ENCODE assay signal across 10 cellular contexts in the genomic region with DNA sequence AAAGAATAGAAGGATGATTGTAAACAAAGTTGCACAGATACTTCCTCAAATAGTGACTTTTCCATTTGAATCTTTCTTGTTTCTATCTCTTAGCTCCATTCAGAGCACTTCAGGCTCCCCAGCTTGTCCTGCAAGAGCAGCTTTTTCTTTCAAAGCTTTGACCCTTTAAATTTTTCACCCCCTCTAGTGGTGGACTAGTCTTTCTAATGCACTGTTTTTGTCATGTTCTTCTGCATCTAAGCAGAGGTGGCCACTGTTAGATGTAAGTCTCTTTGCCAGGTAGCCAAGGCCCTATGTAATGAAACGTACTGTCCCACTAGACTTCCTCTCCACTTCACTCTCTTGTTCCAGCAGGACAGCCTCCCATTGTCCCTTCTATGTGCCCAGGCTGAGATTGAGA.
DNase-seq lines count a peak whose midpoint lies in the region; ATAC-seq and TF ChIP-seq lines count a peak whose summit lies in the region.
"Had no signal": no experiment of that assay in that cellular context is flagged by ENCODE, and none has a peak within 500 bp of the region (broad histone marks: within the 10 kb centered on the region; RNA-seq: fewer than 3 reads in every experiment).

No MANE protein-coding gene starts in this region.

- H3K27ac ChIP-seq in tibial artery, result no peak overlapping the region
- H3K27ac ChIP-seq: SJCRH30 had no signal

- intact Hi-C loops in activated CD4-positive, alpha-beta T cell treated with anti-CD3 and anti-CD28 coated beads, Interleukin-2, amount 10 ng/mL, durations not matched to agents 24 days and 14 days (cut with micrococcal nuclease), result no loop called here
- intact Hi-C loops in tibial artery (cut with DNase I; ENCODE audit: low total_unique reads), result no loop called here

- peak; percentile 62 for DNase-seq in activated CD4-positive, alpha-beta T cell treated with anti-CD3 and anti-CD28 coated beads, Interleukin-2, amount 10 ng/mL, durations not matched to agents 24 days and 14 days
- no peak for DNase-seq in activated CD4-positive, alpha-beta T cell treated with anti-CD3 and anti-CD28 coated beads, Interleukin-2, amount 50 U/mL, for 4 hours
- DNase-seq in NCI-H460 (ENCODE audit: extremely low read depth, low read depth), result peak; percentile 23
- DNase-seq in epithelial cell of proximal tubule (ENCODE audit: low read depth), result peak; percentile 2
- DNase-seq in stromal cell of bone marrow (ENCODE audit: low read depth), result peak; percentile 28
- no peak for DNase-seq in retina
- DNase-seq in tibial artery, result no peak

- no peak overlapping the region for H3K4me3 ChIP-seq in epithelial cell of proximal tubule (ENCODE audit: low read depth, low read length)
- no peak overlapping the region for H3K4me3 ChIP-seq in tibial artery
- H3K4me3 ChIP-seq: SJCRH30 had no signal

- no peaks in the 10 kb centered on the region for H3K4me1 Mint-ChIP-seq in activated CD4-positive, alpha-beta T cell treated with anti-CD3 and anti-CD28 coated beads, Interleukin-2, amount 10 ng/mL, durations not matched to agents 24 days and 14 days
- H3K4me1 Mint-ChIP-seq: stimulated activated memory B cell treated with anti-CD40 and anti-IgM and Interleukin-4, amounts not matched to agents 10 μg/mL and 1 μg/mL and 100 μg/mL, for 72 hours had no signal

- no peak overlapping the region for H3K27ac Mint-ChIP-seq in activated CD4-positive, alpha-beta T cell treated with anti-CD3 and anti-CD28 coated beads, Interleukin-2, amount 10 ng/mL, durations not matched to agents 24 days and 14 days
- H3K27ac Mint-ChIP-seq: stimulated activated memory B cell treated with anti-CD40 and anti-IgM and Interleukin-4, amounts not matched to agents 10 μg/mL and 1 μg/mL and 100 μg/mL, for 72 hours had no signal

- H3K4me3 Mint-ChIP-seq in activated CD4-positive, alpha-beta T cell treated with anti-CD3 and anti-CD28 coated beads, Interleukin-2, amount 10 ng/mL, durations not matched to agents 24 days and 14 days, result no peak overlapping the region
- H3K4me3 Mint-ChIP-seq: stimulated activated memory B cell treated with anti-CD40 and anti-IgM and Interleukin-4, amounts not matched to agents 10 μg/mL and 1 μg/mL and 100 μg/mL, for 72 hours had no signal

- TF ChIP-seq CTCF in epithelial cell of proximal tubule (conservative IDR thresholded peaks at IDR 0.05; ENCODE audit: low read depth, low read length) (peak; percentile 59), tibial artery (IDR thresholded peaks at IDR 0.05) (no peak)

- H3K27me3 Mint-ChIP-seq in activated CD4-positive, alpha-beta T cell treated with anti-CD3 and anti-CD28 coated beads, Interleukin-2, amount 10 ng/mL, durations not matched to agents 24 days and 14 days, result no peaks in the 10 kb centered on the region

- H3K36me3 ChIP-seq in tibial artery, result no peaks in the 10 kb centered on the region
- H3K36me3 ChIP-seq: SJCRH30 had no signal

- H3K36me3 Mint-ChIP-seq in activated CD4-positive, alpha-beta T cell treated with anti-CD3 and anti-CD28 coated beads, Interleukin-2, amount 10 ng/mL, durations not matched to agents 24 days and 14 days (ENCODE audit: low read depth), result no peaks in the 10 kb centered on the region

- peaks cover 0 to 6% (median 0%) of the 10 kb centered on the region in 3 donors for H3K9me3 ChIP-seq in tibial artery
- H3K9me3 ChIP-seq: SJCRH30 had no signal

- H3K9me3 Mint-ChIP-seq in activated CD4-positive, alpha-beta T cell treated with anti-CD3 and anti-CD28 coated beads, Interleukin-2, amount 10 ng/mL, durations not matched to agents 24 days and 14 days, result peaks cover 5% of the 10 kb centered on the region

- no peaks in the 10 kb centered on the region for H3K4me1 ChIP-seq in tibial artery
- H3K4me1 ChIP-seq: SJCRH30 had no signal

- no peak for ATAC-seq in HG03025 (IDR thresholded peaks at IDR 0.05; ENCODE audit: low FRiP score, unreplicated experiment)
- ATAC-seq: stimulated activated memory B cell treated with anti-CD40 and anti-IgM and Interleukin-4, amounts not matched to agents 10 μg/mL and 1 μg/mL and 100 μg/mL, for 72 hours had no signal

- no peaks in the 10 kb centered on the region for H3K27me3 ChIP-seq in tibial artery
- H3K27me3 ChIP-seq: SJCRH30 had no signal

Comparison
In these comparisons a context has a peak if more than half of its experiments do, and no peak if none do; other contexts are left out.
1. DNase-seq: peak in activated CD4-positive, alpha-beta T cell treated with anti-CD3 and anti-CD28 coated beads, Interleukin-2, amount 10 ng/mL, durations not matched to agents 24 days and 14 days (single experiment), NCI-H460 (single experiment), epithelial cell of proximal tubule (single experiment) and stromal cell of bone marrow (single experiment); none in activated CD4-positive, alpha-beta T cell treated with anti-CD3 and anti-CD28 coated beads, Interleukin-2, amount 50 U/mL, for 4 hours (0 of 2), retina (single experiment) and tibial artery (0 of 2).